ENCODE assay signal across 2 cellular contexts in genomic region chr9:109249615-109250014, GRCh38.
TF ChIP-seq lines count a peak whose summit lies in the region.

No MANE protein-coding gene starts in this region.

TF ChIP-seq in GM23338, 12 proteins besides CTCF, POLR2A, EP300 and RAD21 (continued from another document):
- TF ChIP-seq ETS1 (IDR thresholded peaks at IDR 0.05) (no peak), REST (IDR thresholded peaks at IDR 0.05; ENCODE audit: unreplicated experiment) (no peak), EZH2phosphoT487 (IDR thresholded peaks at IDR 0.05; ENCODE audit: unreplicated experiment) (no peak)
TF ChIP-seq in GM23338: peak in this region for 0.

TF ChIP-seq in H1, 55 proteins besides CTCF, POLR2A, EP300 and RAD21:
- no peak for TF ChIP-seq EZH2 (IDR thresholded peaks at IDR 0.05; ENCODE audit: low read depth, low read length, severe bottlenecking)
- TF ChIP-seq BCL11A (IDR thresholded peaks at IDR 0.05; ENCODE audit: low read depth in 2 of 2, low read length in 2 of 2), result no peak
- TF ChIP-seq YY1 (IDR thresholded peaks at IDR 0.05; ENCODE audit: low read depth, low read length), result no peak
- no peak for TF ChIP-seq TEAD4 (IDR thresholded peaks at IDR 0.05; ENCODE audit: low read depth, low read length)
- no peak for TF ChIP-seq SIX5 (IDR thresholded peaks at IDR 0.05; ENCODE audit: low read depth, low read length)
- no peak for TF ChIP-seq SIRT6 (IDR thresholded peaks at IDR 0.05; ENCODE audit: low read length)
- no peak for TF ChIP-seq BRCA1 (IDR thresholded peaks at IDR 0.05; ENCODE audit: low read depth, low read length)
- TF ChIP-seq RXRA (IDR thresholded peaks at IDR 0.05; ENCODE audit: insufficient read depth, low read depth, low read length), result no peak
- TF ChIP-seq BACH1 (IDR thresholded peaks at IDR 0.05; ENCODE audit: low read length), result no peak
- TF ChIP-seq POLR2AphosphoS5 (IDR thresholded peaks at IDR 0.05; ENCODE audit: low read depth, low read length), result no peak
